ENCODE assay signal across 15 cellular contexts in the genomic region with DNA sequence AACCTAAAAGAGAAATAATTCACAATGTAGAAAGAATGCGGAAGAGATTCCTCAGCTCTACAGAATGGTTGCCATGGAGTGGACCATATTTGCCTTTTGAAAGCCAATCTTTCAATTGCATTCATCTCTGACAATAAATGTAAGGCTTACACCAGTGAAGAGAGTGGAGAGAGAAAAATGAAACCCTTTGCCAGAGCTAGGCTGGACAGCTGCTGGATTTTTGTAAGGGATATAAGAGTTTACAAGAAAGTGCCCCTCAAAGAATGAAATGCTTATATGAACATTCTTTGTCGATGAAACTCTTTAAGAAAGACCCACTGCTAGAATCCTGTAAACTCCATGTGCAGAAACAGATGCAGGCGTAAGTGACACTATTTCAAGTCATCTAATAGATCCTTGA.
"Had no signal": no experiment of that assay in that cellular context is flagged by ENCODE, and none has a peak within 500 bp of the region (broad histone marks: within the 10 kb centered on the region; RNA-seq: fewer than 3 reads in every experiment).

No MANE protein-coding gene starts in this region.

- H3K4me1 ChIP-seq: testis had no signal

- H3K4me1 Mint-ChIP-seq: stimulated activated naive CD8-positive, alpha-beta T cell treated with anti-CD3 and anti-CD28 coated beads, Interleukin-15, amount 100 ng/mL, for 72 hours had no signal

- H3K4me3 Mint-ChIP-seq: activated CD8-positive, alpha-beta T cell treated with anti-CD3 and anti-CD28 coated beads for 36 hours; brain; dendritic cell treated with granulocyte-macrophage colony-stimulating factor and Interleukin-4, amounts not matched to agents 40 ng/mL and 50 ng/mL, for 4 days; effector memory CD8-positive, alpha-beta T cell; natural killer cell treated with Interleukin-12 subunit alpha and Interleukin-12 subunit beta and Interleukin-15 and Interleukin-18, amount 100 ng/mL, for 72 hours; stimulated activated naive CD8-positive, alpha-beta T cell treated with anti-CD3 and anti-CD28 coated beads, Interleukin-15, amount 100 ng/mL, for 72 hours had no signal

- H3K9me3 ChIP-seq: sigmoid colon, testis had no signal

- ATAC-seq: activated CD8-positive, alpha-beta T cell treated with anti-CD3 and anti-CD28 coated beads for 36 hours; effector memory CD8-positive, alpha-beta T cell; natural killer cell treated with Interleukin-12 subunit alpha and Interleukin-12 subunit beta and Interleukin-15 and Interleukin-18, amount 100 ng/mL, for 72 hours; stimulated activated naive CD8-positive, alpha-beta T cell treated with anti-CD3 and anti-CD28 coated beads, Interleukin-15, amount 100 ng/mL, for 72 hours had no signal

- DNase-seq: activated CD8-positive, alpha-beta memory T cell treated with anti-CD3 and anti-CD28 coated beads, Interleukin-2, amount 50 U/mL, for 4 hours; activated CD8-positive, alpha-beta T cell treated with anti-CD3 and anti-CD28 coated beads for 36 hours; activated naive CD4-positive, alpha-beta T cell treated with Interleukin-2 at 50 U/mL for 16 hours; effector memory CD8-positive, alpha-beta T cell; erythroblast; foreskin fibroblast; glutamatergic neuron; sigmoid colon; stimulated activated CD4-positive, alpha-beta T cell treated with anti-CD3 and anti-CD28 coated beads, Interleukin-4, amount 100 ng/mL, for 4 hours; stimulated activated naive CD8-positive, alpha-beta T cell treated with anti-CD3 and anti-CD28 coated beads, Interleukin-15, amount 100 ng/mL, for 72 hours; SW 1271; testis had no signal

- H3K27ac Mint-ChIP-seq: activated CD8-positive, alpha-beta T cell treated with anti-CD3 and anti-CD28 coated beads for 36 hours; dendritic cell treated with granulocyte-macrophage colony-stimulating factor and Interleukin-4, amounts not matched to agents 40 ng/mL and 50 ng/mL, for 4 days; effector memory CD8-positive, alpha-beta T cell; natural killer cell treated with Interleukin-12 subunit alpha and Interleukin-12 subunit beta and Interleukin-15 and Interleukin-18, amount 100 ng/mL, for 72 hours; stimulated activated naive CD8-positive, alpha-beta T cell treated with anti-CD3 and anti-CD28 coated beads, Interleukin-15, amount 100 ng/mL, for 72 hours had no signal

- H3K36me3 ChIP-seq: sigmoid colon had no signal

- H3K9me3 Mint-ChIP-seq: activated CD8-positive, alpha-beta T cell treated with anti-CD3 and anti-CD28 coated beads for 36 hours had no signal

- H3K27ac ChIP-seq: sigmoid colon, testis had no signal

- H3K36me3 Mint-ChIP-seq: brain; natural killer cell treated with Interleukin-12 subunit alpha and Interleukin-12 subunit beta and Interleukin-15 and Interleukin-18, amount 100 ng/mL, for 72 hours had no signal

- H3K4me3 ChIP-seq: sigmoid colon, testis had no signal

- H3K27me3 ChIP-seq: sigmoid colon, testis had no signal

- H3K27me3 Mint-ChIP-seq: activated CD8-positive, alpha-beta T cell treated with anti-CD3 and anti-CD28 coated beads for 36 hours; brain; dendritic cell treated with granulocyte-macrophage colony-stimulating factor and Interleukin-4, amounts not matched to agents 40 ng/mL and 50 ng/mL, for 4 days; effector memory CD8-positive, alpha-beta T cell; natural killer cell treated with Interleukin-12 subunit alpha and Interleukin-12 subunit beta and Interleukin-15 and Interleukin-18, amount 100 ng/mL, for 72 hours; stimulated activated naive CD8-positive, alpha-beta T cell treated with anti-CD3 and anti-CD28 coated beads, Interleukin-15, amount 100 ng/mL, for 72 hours had no signal
